In the genomic region with DNA sequence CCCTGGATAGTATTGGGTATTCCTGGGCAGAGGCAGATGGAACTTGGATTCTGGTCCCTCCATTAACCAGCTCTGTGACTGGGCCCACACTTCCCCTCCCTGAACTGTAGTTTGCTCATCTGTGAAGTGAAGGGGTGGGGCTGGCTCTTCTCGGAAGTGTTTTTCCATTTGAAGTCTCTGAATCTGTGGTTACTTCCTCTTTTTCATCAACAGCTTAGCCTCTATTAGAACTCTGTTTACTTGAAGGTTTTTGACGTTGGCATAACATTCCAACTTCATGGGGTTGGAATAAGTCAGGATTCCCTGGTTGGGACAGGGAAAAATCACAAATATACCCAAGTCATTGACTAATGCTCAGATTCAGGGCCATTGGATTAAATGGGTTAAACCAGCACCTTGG, we compare ENCODE assay signal across 8 cellular contexts. TPM values are rescaled to one million over a fixed set of nuclear protein-coding genes. Genes with fewer than 3 reads are reported as not detected.
A peak's percentile ranks its signal among the peaks of the same experiment; 100 is the strongest.
DNase-seq lines count a peak whose midpoint lies in the region; ATAC-seq and TF ChIP-seq lines count a peak whose summit lies in the region.

No MANE protein-coding gene starts in this region.

- DNase-seq in T-helper 17 cell, result peak in 2 of 3 donors; percentile 27 to 28
- DNase-seq in effector memory CD4-positive, alpha-beta T cell, result peak; percentile 6 to 32 (median 31)
- no peak for DNase-seq in NCI-H2107 treated with DMSO at 0.1 percent for 48 hours (lab: John Stamatoyannopoulos, UW; ENCODE audit: unreplicated experiment)
- DNase-seq in LoVo (ENCODE audit: low spot score), result no peak
- DNase-seq in foreskin keratinocyte, result no peak

- no peak for TF ChIP-seq CTCF in foreskin keratinocyte (conservative IDR thresholded peaks at IDR 0.05)

- H3K4me1 ChIP-seq in effector memory CD4-positive, alpha-beta T cell (ENCODE audit: control insufficient read depth, insufficient read depth, low read length, poor library complexity, severe bottlenecking), result peaks cover 44% of the 10 kb centered on the region
- H3K4me1 ChIP-seq in thymus (ENCODE audit: control insufficient read depth, insufficient read depth, low read length) (peaks cover 36% of the 10 kb centered on the region), foreskin keratinocyte (peaks cover 32% of the 10 kb centered on the region)

- peak overlapping the region; percentile 98 for H3K4me3 Mint-ChIP-seq in T-helper 17 cell

- H3K27ac ChIP-seq in effector memory CD4-positive, alpha-beta T cell (ENCODE audit: insufficient read depth, low read length, poor library complexity, severe bottlenecking), result peak overlapping the region; percentile 49
- H3K27ac ChIP-seq in thymus (ENCODE audit: low read depth), result peak overlapping the region; percentile 64
- no peak overlapping the region for H3K27ac ChIP-seq in foreskin keratinocyte

- 4% methylated on average over 2 of the region's 2 CpGs for WGBS in thymus

- peak overlapping the region; percentile 23 for H3K4me3 ChIP-seq in effector memory CD4-positive, alpha-beta T cell (ENCODE audit: insufficient read depth, low read depth, low read length, poor library complexity, severe bottlenecking)
- H3K4me3 ChIP-seq in thymus (ENCODE audit: low read length), result peak overlapping the region; percentile 13

- H3K27me3 Mint-ChIP-seq in T-helper 17 cell, result no peaks in the 10 kb centered on the region

- H3K36me3 Mint-ChIP-seq in T-helper 17 cell (ENCODE audit: low read depth), result peaks cover 13% of the 10 kb centered on the region

- peak overlapping the region; percentile 86 for H3K27ac Mint-ChIP-seq in T-helper 17 cell

- H3K36me3 ChIP-seq in effector memory CD4-positive, alpha-beta T cell (ENCODE audit: control insufficient read depth, insufficient read depth, low read length), result no peaks in the 10 kb centered on the region
- peaks cover 5% of the 10 kb centered on the region for H3K36me3 ChIP-seq in thymus (ENCODE audit: control insufficient read depth, insufficient read depth)

- ATAC-seq in GM19035 (IDR thresholded peaks at IDR 0.05; ENCODE audit: unreplicated experiment) (peak; percentile 66), HG03045 (IDR thresholded peaks at IDR 0.05; ENCODE audit: unreplicated experiment) (peak; percentile 53), T-helper 17 cell (peak; percentile 60), foreskin keratinocyte (no peak)

- no peaks in the 10 kb centered on the region for H3K27me3 ChIP-seq in effector memory CD4-positive, alpha-beta T cell (replicated peaks; ENCODE audit: control insufficient read depth, insufficient read depth, low read length, poor library complexity, severe bottlenecking)
- H3K27me3 ChIP-seq in thymus (ENCODE audit: control insufficient read depth, insufficient read depth), result no peaks in the 10 kb centered on the region
- H3K27me3 ChIP-seq in foreskin keratinocyte, result no peaks in the 10 kb centered on the region

- H3K4me1 Mint-ChIP-seq in T-helper 17 cell, result peaks cover 68% of the 10 kb centered on the region

- no peaks in the 10 kb centered on the region for H3K9me3 ChIP-seq in T-helper 17 cell (ENCODE audit: control insufficient read depth, low read length, poor library complexity, severe bottlenecking)
- H3K9me3 ChIP-seq in effector memory CD4-positive, alpha-beta T cell (ENCODE audit: control insufficient read depth, low read length), result no peaks in the 10 kb centered on the region
- H3K9me3 ChIP-seq in thymus (ENCODE audit: control insufficient read depth), result no peaks in the 10 kb centered on the region

RNA-seq across cellular contexts. Expression of gene KIAA0040, which starts 3.6 kb away (rescaled TPM):
- total RNA-seq in T-helper 17 cell (10 to 100 TPM; 29.0 to 31.5 TPM), foreskin keratinocyte (70.3 and 80.8 TPM in 2 replicates)
- polyA plus RNA-seq in thymus (12.7 TPM), foreskin keratinocyte (34.5 and 35.5 TPM in 2 replicates)

Comparison
In these comparisons a context has a peak if more than half of its experiments do, and no peak if none do; other contexts are left out.
1. DNase-seq: peak in T-helper 17 cell (2 of 3) and effector memory CD4-positive, alpha-beta T cell (3 of 3); none in NCI-H2107 treated with DMSO at 0.1 percent for 48 hours (single experiment), LoVo (single experiment) and foreskin keratinocyte (0 of 2).